In genomic region chr3:121957674-121958419, GRCh38 we compare ENCODE assay signal across 12 cellular contexts.
DNase-seq lines count a peak whose midpoint lies in the region; ATAC-seq and TF ChIP-seq lines count a peak whose summit lies in the region.
"Had no signal": no experiment of that assay in that cellular context is flagged by ENCODE, and none has a peak within 500 bp of the region (broad histone marks: within the 10 kb centered on the region; RNA-seq: fewer than 3 reads in every experiment).

No MANE protein-coding gene starts in this region.

- H3K4me3 Mint-ChIP-seq in CD14-positive monocyte = peak overlapping the region in 1 of 2 donors; percentile 19

- H3K36me3 Mint-ChIP-seq in CD14-positive monocyte = peaks cover 14 to 33% of the 10 kb centered on the region in 2 donors
- peaks cover 0 to 6% of the 10 kb centered on the region in 2 donors for H3K36me3 Mint-ChIP-seq in activated naive CD4-positive, alpha-beta T cell treated with anti-CD3 and anti-CD28 coated beads, Interleukin-2, amount 50 U/mL, for 72 hours

- peaks cover 27% of the 10 kb centered on the region for H3K4me1 Mint-ChIP-seq in CD14-positive monocyte

- peak; percentile 68 for DNase-seq in CD14-positive monocyte (ENCODE audit: low spot score)
- no peak for DNase-seq in left lobe of liver (ENCODE audit: low spot score)
- no peak for DNase-seq in HK-2 (ENCODE audit: unreplicated experiment)
- no peak for DNase-seq in effector CD8-positive, alpha-beta T cell (lab: John Stamatoyannopoulos, UW)
- DNase-seq in activated naive CD4-positive, alpha-beta T cell treated with anti-CD3 and anti-CD28 coated beads, Interleukin-2, amount 50 U/mL, for 72 hours (ENCODE audit: low spot score in 2 of 2) = no peak
- DNase-seq: glutamatergic neuron, NCI-H1417 treated with DMSO at 0.1 percent for 48 hours, NCI-H510A, SHP77 treated with DMSO at 0.1 percent for 48 hours had no signal

- H3K9me3 Mint-ChIP-seq in CD14-positive monocyte = peaks cover 16 to 28% (median 26%) of the 10 kb centered on the region in 7 donors
- H3K9me3 Mint-ChIP-seq in activated naive CD4-positive, alpha-beta T cell treated with anti-CD3 and anti-CD28 coated beads, Interleukin-2, amount 50 U/mL, for 72 hours = peaks cover 0 to 9% of the 10 kb centered on the region in 2 donors

- H3K27me3 Mint-ChIP-seq in CD14-positive monocyte (ENCODE audit: low read depth in 3 of 3) = peaks cover 0 to 1% (median 0%) of the 10 kb centered on the region in 3 donors

- intact Hi-C loops in CD14-positive monocyte (cut with micrococcal nuclease) = no loop called here

- TF ChIP-seq CTCF in CD14-positive monocyte (IDR thresholded peaks at IDR 0.05) = no peak

- peak; percentile 84 for ATAC-seq in GM19025 (IDR thresholded peaks at IDR 0.05; ENCODE audit: low read depth, unreplicated experiment)
- peak; percentile 79 for ATAC-seq in HG03460 (IDR thresholded peaks at IDR 0.05; ENCODE audit: unreplicated experiment)
- ATAC-seq in left lobe of liver = peak; percentile 20
- no peak for ATAC-seq in activated naive CD4-positive, alpha-beta T cell treated with anti-CD3 and anti-CD28 coated beads, Interleukin-2, amount 50 U/mL, for 72 hours
- ATAC-seq in GM19035 (IDR thresholded peaks at IDR 0.05; ENCODE audit: unreplicated experiment) = no peak

- H3K27ac Mint-ChIP-seq in CD14-positive monocyte = peak overlapping the region; percentile 46 to 90 (median 84)
- no peak overlapping the region for H3K27ac Mint-ChIP-seq in activated naive CD4-positive, alpha-beta T cell treated with anti-CD3 and anti-CD28 coated beads, Interleukin-2, amount 50 U/mL, for 72 hours

Comparison
In these comparisons a context has a peak if more than half of its experiments do, and no peak if none do; other contexts are left out.
1. H3K27ac Mint-ChIP-seq: peak in CD14-positive monocyte (7 of 7); none in activated naive CD4-positive, alpha-beta T cell treated with anti-CD3 and anti-CD28 coated beads, Interleukin-2, amount 50 U/mL, for 72 hours (0 of 2).
2. ATAC-seq: peak in GM19025 (single experiment), HG03460 (single experiment) and left lobe of liver (single experiment); none in activated naive CD4-positive, alpha-beta T cell treated with anti-CD3 and anti-CD28 coated beads, Interleukin-2, amount 50 U/mL, for 72 hours (0 of 2) and GM19035 (single experiment).